8 cellular contexts compared by ENCODE assay signal in genomic region chr7:151381333-151382078, GRCh38. TPM values are rescaled to one million over a fixed set of nuclear protein-coding genes. Genes with fewer than 3 reads are reported as not detected.
DNase-seq lines count a peak whose midpoint lies in the region; ATAC-seq and TF ChIP-seq lines count a peak whose summit lies in the region.

No MANE protein-coding gene starts in this region.

- no peak for TF ChIP-seq CTCF in ascending aorta (IDR thresholded peaks at IDR 0.05)

- no peaks in the 10 kb centered on the region for H3K27me3 ChIP-seq in ascending aorta
- peaks cover 7 to 22% of the 10 kb centered on the region in 2 donors for H3K27me3 ChIP-seq in muscle layer of colon (ENCODE audit: control insufficient read depth in 1 of 2, insufficient read depth in 2 of 2, low read length in 2 of 2)

- peaks cover 0 to 14% of the 10 kb centered on the region in 2 donors for H3K4me1 ChIP-seq in ascending aorta
- peaks cover 5% of the 10 kb centered on the region for H3K4me1 ChIP-seq in muscle layer of colon (ENCODE audit: insufficient read depth, low read length)

- H3K36me3 ChIP-seq in ascending aorta (peaks cover 11 to 22% of the 10 kb centered on the region in 2 donors), muscle layer of colon (ENCODE audit: insufficient read depth, low read length) (peaks cover 20% of the 10 kb centered on the region)

- intact Hi-C loops in ascending aorta (cut with DNase I), result no loop called here

- ATAC-seq in GM19395 (IDR thresholded peaks at IDR 0.05; ENCODE audit: unreplicated experiment) (no peak), GM19328 (IDR thresholded peaks at IDR 0.05; ENCODE audit: unreplicated experiment) (no peak), GM18868 (IDR thresholded peaks at IDR 0.05; ENCODE audit: unreplicated experiment) (no peak)

- H3K4me3 ChIP-seq in ascending aorta, result peak overlapping the region; percentile 39 to 65
- H3K4me3 ChIP-seq in muscle layer of colon (ENCODE audit: low read depth in 1 of 2, low read length in 2 of 2), result peak overlapping the region; percentile 32

- H3K27ac ChIP-seq in ascending aorta, result peak overlapping the region in 1 of 2 donors; percentile 3
- no peak overlapping the region for H3K27ac ChIP-seq in muscle layer of colon (ENCODE audit: low read depth, low read length)

- H3K9me3 ChIP-seq in ascending aorta (no peaks in the 10 kb centered on the region), muscle layer of colon (ENCODE audit: low read length) (no peaks in the 10 kb centered on the region)

- peak; percentile 68 for DNase-seq in COR-L47 (lab: John Stamatoyannopoulos, UW)
- peak; percentile 23 to 30 for DNase-seq in NCI-H1930 (lab: John Stamatoyannopoulos, UW)
- no peak for DNase-seq in ascending aorta (ENCODE audit: low spot score in 2 of 2)
- DNase-seq in SKM-1 treated with dmso at 0.1 percent for 144 hours (lab: John Stamatoyannopoulos, UW; ENCODE audit: unreplicated experiment), result no peak

- H3K9ac ChIP-seq in muscle layer of colon (ENCODE audit: low read length), result no peak overlapping the region

RNA-seq across cellular contexts. Expression of gene WDR86, which starts 28.3 kb away (rescaled TPM):
- total RNA-seq in ascending aorta, result 4.0 TPM

RNA-seq across cellular contexts. Expression of gene NUB1, which starts 39.9 kb away (rescaled TPM):
- 28.2 TPM for total RNA-seq in ascending aorta

RNA-seq across cellular contexts. Expression of gene CRYGN, which starts 58.4 kb away (rescaled TPM):
- total RNA-seq in ascending aorta, result not detected

Comparison
In these comparisons a context has a peak if more than half of its experiments do, and no peak if none do; other contexts are left out.
1. DNase-seq: peak in COR-L47 (single experiment) and NCI-H1930 (2 of 2); none in ascending aorta (0 of 2) and SKM-1 treated with dmso at 0.1 percent for 144 hours (single experiment).